16 cellular contexts compared by ENCODE assay signal in the genomic region with DNA sequence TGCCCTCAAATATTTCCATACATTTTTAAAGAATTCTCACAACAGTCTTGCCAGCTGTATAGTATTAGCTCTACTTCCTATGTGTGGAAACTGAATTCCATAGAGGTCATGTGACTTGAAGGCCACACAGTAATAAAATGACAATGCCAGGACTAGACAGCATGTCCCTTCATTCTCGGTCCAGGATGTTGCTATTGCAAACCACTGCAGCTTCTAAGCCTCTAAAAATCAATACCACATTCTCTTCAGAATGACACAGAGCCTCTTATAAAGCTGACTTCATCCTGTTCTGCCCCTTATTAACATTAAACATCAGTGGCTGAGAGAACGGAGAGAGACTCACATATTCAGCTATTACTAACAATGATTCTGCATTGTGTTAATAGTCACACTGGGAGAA.
DNase-seq lines count a peak whose midpoint lies in the region; ATAC-seq and TF ChIP-seq lines count a peak whose summit lies in the region.
"Had no signal": no experiment of that assay in that cellular context is flagged by ENCODE, and none has a peak within 500 bp of the region (broad histone marks: within the 10 kb centered on the region; RNA-seq: fewer than 3 reads in every experiment).

No MANE protein-coding gene starts in this region.

- intact Hi-C loops in body of pancreas (cut with DNase I) (no loop called here), ascending aorta (cut with DNase I) (no loop called here)

- no peaks in the 10 kb centered on the region for H3K9me3 ChIP-seq in body of pancreas
- no peaks in the 10 kb centered on the region for H3K9me3 ChIP-seq in ascending aorta

- no peak overlapping the region for H3K27ac ChIP-seq in body of pancreas
- no peak overlapping the region for H3K27ac ChIP-seq in ascending aorta
- H3K27ac ChIP-seq: SK-N-MC had no signal

- 43 to 44% methylated on average over 2 of the region's 2 CpGs for WGBS in body of pancreas, 2 donors

- H3K36me3 ChIP-seq in body of pancreas (replicated peaks in 1 of 2; ENCODE audit: insufficient read depth in 1 of 2, low read depth in 2 of 2), result no peaks in the 10 kb centered on the region
- H3K36me3 ChIP-seq in ascending aorta, result no peaks in the 10 kb centered on the region

- DNase-seq in HCEC 1CT, result peak; percentile 88
- peak; percentile 44 for DNase-seq in NCI-H2227 (lab: John Stamatoyannopoulos, UW; ENCODE audit: unreplicated experiment)
- DNase-seq in body of pancreas, result no peak
- DNase-seq in pons (ENCODE audit: low spot score), result peak; percentile 42
- no peak for DNase-seq in NCI-H774 (lab: John Stamatoyannopoulos, UW)
- no peak for DNase-seq in ascending aorta (ENCODE audit: low spot score in 2 of 2)
- no peak for DNase-seq in erythroblast (lab: John Stamatoyannopoulos, UW)
- DNase-seq: activated CD4-positive, alpha-beta T cell treated with anti-CD3 and anti-CD28 coated beads, Interleukin-2, amount 50 U/mL, for 1 hour; activated naive CD4-positive, alpha-beta T cell treated with anti-CD3 and anti-CD28 coated beads for 36 hours; glutamatergic neuron; mammary epithelial cell; naive thymus-derived CD4-positive, alpha-beta T cell; NCI-H1436; NCI-H526 had no signal

- TF ChIP-seq POLR2A in body of pancreas (IDR thresholded peaks at IDR 0.05), result no peak
- TF ChIP-seq POLR2A in erythroblast (IDR thresholded peaks at IDR 0.05; ENCODE audit: low read length), result no peak

- H3K27me3 ChIP-seq in body of pancreas (no peaks in the 10 kb centered on the region), ascending aorta (no peaks in the 10 kb centered on the region)

- H3K4me3 ChIP-seq in body of pancreas, result no peak overlapping the region
- no peak overlapping the region for H3K4me3 ChIP-seq in ascending aorta
- H3K4me3 ChIP-seq: SK-N-MC had no signal

- H3K4me1 ChIP-seq in body of pancreas (peaks cover 16% of the 10 kb centered on the region), ascending aorta (no peaks in the 10 kb centered on the region)

- TF ChIP-seq CTCF in body of pancreas (IDR thresholded peaks at IDR 0.05) (no peak), ascending aorta (IDR thresholded peaks at IDR 0.05) (no peak)

- peak; percentile 59 for ATAC-seq in body of pancreas
- ATAC-seq: naive thymus-derived CD4-positive, alpha-beta T cell; stimulated activated effector memory CD8-positive, alpha-beta T cell treated with anti-CD3 and anti-CD28 coated beads, Interleukin-12 subunit alpha, Interleukin-12 subunit beta, amount 100 ng/mL, for 72 hours had no signal

Comparison
In these comparisons a context has a peak if more than half of its experiments do, and no peak if none do; other contexts are left out.
1. DNase-seq: peak in HCEC 1CT (single experiment), NCI-H2227 (single experiment) and pons (single experiment); none in body of pancreas (0 of 4), NCI-H774 (single experiment), ascending aorta (0 of 2) and erythroblast (0 of 2).